In the genomic region with DNA sequence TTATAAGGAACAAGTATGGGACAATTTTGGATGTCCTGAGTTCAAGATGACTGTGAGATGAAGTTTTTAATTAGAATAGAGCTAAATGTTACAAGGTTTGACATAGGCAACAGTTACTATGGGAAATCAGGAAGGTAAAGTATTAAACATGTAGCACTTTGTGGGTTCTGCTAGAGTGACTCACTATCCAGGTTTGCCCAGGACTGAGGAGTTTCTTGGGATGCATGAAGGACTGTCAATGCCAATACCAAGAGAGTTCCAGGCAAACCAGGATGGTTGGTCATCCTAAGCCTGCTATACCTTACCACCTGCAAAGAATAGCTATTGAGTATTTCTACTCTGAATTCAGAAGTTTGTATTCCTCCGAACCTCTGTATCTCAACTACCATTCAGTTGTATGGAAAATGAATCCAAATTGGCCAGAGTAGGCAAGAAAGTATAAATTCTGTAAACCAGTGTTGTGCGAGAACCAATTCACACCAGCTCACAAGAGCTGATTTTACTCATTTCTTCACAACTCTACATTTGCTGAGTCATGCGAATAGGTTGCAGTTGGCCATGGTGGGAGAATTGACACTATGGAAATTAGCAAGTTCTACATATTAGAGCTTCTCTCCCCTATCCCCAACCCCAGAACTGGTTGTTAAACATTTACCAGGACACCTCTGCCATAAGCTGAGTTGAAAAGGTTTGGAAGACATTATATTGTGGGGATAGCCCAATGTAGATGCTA, we compare ENCODE assay signal across 27 cellular contexts.
"Had no signal": no experiment of that assay in that cellular context is flagged by ENCODE, and none has a peak within 500 bp of the region (broad histone marks: within the 10 kb centered on the region; RNA-seq: fewer than 3 reads in every experiment).

No MANE protein-coding gene starts in this region.

- H3K36me3 ChIP-seq: esophagus squamous epithelium, left lung, ovary, stomach, thyroid gland, vagina had no signal

- H3K27me3 ChIP-seq: esophagus squamous epithelium, left lung, ovary, stomach, thyroid gland, vagina had no signal

- H3K4me1 ChIP-seq: esophagus squamous epithelium, left lung, thyroid gland had no signal

- H3K4me3 ChIP-seq: esophagus squamous epithelium, left lung, ovary, smooth muscle cell, stomach, thyroid gland, vagina had no signal

- H3K4me2 ChIP-seq: smooth muscle cell had no signal

- H3K9me3 ChIP-seq: esophagus squamous epithelium, left lung, ovary, stomach, thyroid gland, vagina had no signal

- FAIRE-seq: endometrium, frontal cortex, keratinocyte had no signal

- DNase-seq: cortex of kidney; effector memory CD8-positive, alpha-beta T cell; erythroblast; esophagus squamous epithelium; head of caudate nucleus; left cardiac atrium; left lung; mesendoderm; midbrain; naive thymus-derived CD4-positive, alpha-beta T cell; occipital lobe; ovary; posterior cingulate gyrus; stimulated activated CD4-positive, alpha-beta T cell treated with anti-CD3 and anti-CD28 coated beads, Interleukin-12 subunit alpha, Interleukin-12 subunit beta, amount 100 ng/mL, for 4 hours; stimulated activated CD4-positive, alpha-beta T cell treated with anti-CD3 and anti-CD28 coated beads, Interleukin-1b, Interleukin-23, amount 100 ng/mL, for 48 hours; stimulated activated CD4-positive, alpha-beta T cell treated with anti-CD3 and anti-CD28 coated beads, Interleukin-4, amount 100 ng/mL, for 1 hour; stimulated activated CD8-positive, alpha-beta memory T cell treated with anti-CD3 and anti-CD28 coated beads, Interleukin-4, amount 100 ng/mL, for 48 hours; stimulated activated naive CD4-positive, alpha-beta T cell treated with Interleukin-2 at 50 U/mL for 16 hours; stomach; thyroid gland; trophoblast cell had no signal

- H3K27ac ChIP-seq: esophagus squamous epithelium, left lung, ovary, stomach, thyroid gland, vagina had no signal

- ATAC-seq: effector memory CD8-positive, alpha-beta T cell; left cardiac atrium; left lung; naive thymus-derived CD4-positive, alpha-beta T cell; sciatic nerve had no signal
